ENCODE assay signal across 29 cellular contexts in the genomic region with DNA sequence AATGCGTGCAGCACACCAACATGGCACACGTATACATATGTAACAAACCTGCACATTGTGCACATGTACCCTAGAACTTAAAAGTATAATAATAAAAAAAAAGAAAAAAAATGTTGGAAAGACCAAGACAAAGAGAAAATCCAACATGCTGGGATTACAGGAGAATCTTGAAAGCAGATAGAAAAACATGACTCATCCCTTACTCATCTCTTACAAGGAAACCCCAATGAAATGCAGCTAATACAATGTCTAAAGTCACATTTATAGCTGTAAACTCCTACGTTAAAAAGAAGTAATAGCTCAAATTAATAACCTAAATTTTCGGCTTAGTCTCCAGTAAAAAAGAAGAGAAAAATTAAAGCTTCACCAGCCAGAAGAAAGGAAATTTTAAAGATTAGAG. TPM values are rescaled to one million over a fixed set of nuclear protein-coding genes. Genes with fewer than 3 reads are reported as not detected.
"Had no signal": no experiment of that assay in that cellular context is flagged by ENCODE, and none has a peak within 500 bp of the region (broad histone marks: within the 10 kb centered on the region; RNA-seq: fewer than 3 reads in every experiment).

No MANE protein-coding gene starts in this region.

- H3K27ac ChIP-seq: ascending aorta, brain microvascular endothelial cell, gastroesophageal sphincter, heart left ventricle, neutrophil, pancreas, psoas muscle, right atrium auricular region, spleen, testis, uterus, VCaP had no signal

- H3K27me3 ChIP-seq: ascending aorta, brain microvascular endothelial cell, gastroesophageal sphincter, heart left ventricle, neutrophil, pancreas, right atrium auricular region, spleen, testis, uterus had no signal

- H3K4me3 Mint-ChIP-seq: activated CD4-positive, alpha-beta T cell treated with anti-CD3 and anti-CD28 coated beads, Interleukin-2, amount 10 ng/mL, durations not matched to agents 7 days and 5 days; activated CD8-positive, alpha-beta T cell treated with anti-CD3 and anti-CD28 coated beads for 36 hours; activated T-helper 1 cell treated with anti-CD3 and anti-CD28 coated beads, Interleukin-12 subunit alpha, Interleukin-12 subunit beta, Interleukin-2, Interleukin-4 antibody, amounts not matched to agents 30 ng/mL and 10 ng/mL and 1 ng/mL, durations not matched to agents 14 hours and 24 hours and 36 hours; central memory CD8-positive, alpha-beta T cell; memory B cell; nephron had no signal

- H3K27me3 Mint-ChIP-seq: activated CD4-positive, alpha-beta T cell treated with anti-CD3 and anti-CD28 coated beads, Interleukin-2, amount 10 ng/mL, durations not matched to agents 7 days and 5 days; activated CD8-positive, alpha-beta T cell treated with anti-CD3 and anti-CD28 coated beads for 36 hours; central memory CD8-positive, alpha-beta T cell; memory B cell had no signal

- H3K4me1 Mint-ChIP-seq: activated CD4-positive, alpha-beta T cell treated with anti-CD3 and anti-CD28 coated beads, Interleukin-2, amount 10 ng/mL, durations not matched to agents 7 days and 5 days; central memory CD8-positive, alpha-beta T cell; memory B cell; nephron had no signal

- H3K4me3 ChIP-seq: ascending aorta, gastroesophageal sphincter, heart left ventricle, pancreas, psoas muscle, right atrium auricular region, spleen, testis, uterus had no signal

- DNase-seq: activated CD4-positive, alpha-beta T cell treated with anti-CD3 and anti-CD28 coated beads, Interleukin-2, amount 10 ng/mL, durations not matched to agents 7 days and 5 days; activated CD8-positive, alpha-beta T cell treated with anti-CD3 and anti-CD28 coated beads for 36 hours; activated gamma-delta T cell treated with Interleukin-2 at 50 U/mL for 16 hours; brain microvascular endothelial cell; effector memory CD4-positive, alpha-beta T cell; heart left ventricle; left cardiac atrium; pancreas; psoas muscle; spleen; stimulated activated CD4-positive, alpha-beta T cell treated with anti-CD3 and anti-CD28 coated beads, Interleukin-4, amount 100 ng/mL, for 1 hour; stimulated activated naive CD4-positive, alpha-beta T cell; testis; trophoblast cell; uterus had no signal

- H3K4me1 ChIP-seq: ascending aorta, gastroesophageal sphincter, heart left ventricle, pancreas, psoas muscle, right atrium auricular region, spleen, testis, uterus had no signal

- ATAC-seq: activated CD4-positive, CD25-positive, alpha-beta regulatory T cell treated with anti-CD3 and anti-CD28 coated beads, Interleukin-2, amount 50 U/mL, for 24 hours; activated CD8-positive, alpha-beta T cell treated with anti-CD3 and anti-CD28 coated beads for 36 hours; activated naive CD4-positive, alpha-beta T cell treated with anti-CD3 and anti-CD28 coated beads, Interleukin-2, amount 50 U/mL, for 72 hours; esophagus mucosa; gastroesophageal sphincter; heart left ventricle; left cardiac atrium; pancreas; psoas muscle had no signal

- H3K9me3 ChIP-seq: ascending aorta, gastroesophageal sphincter, heart left ventricle, neutrophil, pancreas, psoas muscle, right atrium auricular region, testis, uterus had no signal

- H3K27ac Mint-ChIP-seq: activated CD4-positive, alpha-beta T cell treated with anti-CD3 and anti-CD28 coated beads, Interleukin-2, amount 10 ng/mL, durations not matched to agents 7 days and 5 days; activated CD8-positive, alpha-beta T cell treated with anti-CD3 and anti-CD28 coated beads for 36 hours; activated naive CD4-positive, alpha-beta T cell treated with anti-CD3 and anti-CD28 coated beads, Interleukin-2, amount 50 U/mL, for 72 hours; activated T-helper 1 cell treated with anti-CD3 and anti-CD28 coated beads, Interleukin-12 subunit alpha, Interleukin-12 subunit beta, Interleukin-2, Interleukin-4 antibody, amounts not matched to agents 30 ng/mL and 10 ng/mL and 1 ng/mL, durations not matched to agents 14 hours and 24 hours and 36 hours; memory B cell; nephron had no signal

- H3K36me3 ChIP-seq: ascending aorta, brain microvascular endothelial cell, gastroesophageal sphincter, heart left ventricle, neutrophil, pancreas, right atrium auricular region, spleen, uterus had no signal

- H3K9me3 Mint-ChIP-seq: activated CD4-positive, alpha-beta T cell treated with anti-CD3 and anti-CD28 coated beads, Interleukin-2, amount 10 ng/mL, durations not matched to agents 7 days and 5 days; activated CD8-positive, alpha-beta T cell treated with anti-CD3 and anti-CD28 coated beads for 36 hours; activated T-helper 1 cell treated with anti-CD3 and anti-CD28 coated beads, Interleukin-12 subunit alpha, Interleukin-12 subunit beta, Interleukin-2, Interleukin-4 antibody, amounts not matched to agents 30 ng/mL and 10 ng/mL and 1 ng/mL, durations not matched to agents 14 hours and 24 hours and 36 hours; central memory CD8-positive, alpha-beta T cell; nephron had no signal

- H3K36me3 Mint-ChIP-seq: activated naive CD4-positive, alpha-beta T cell treated with anti-CD3 and anti-CD28 coated beads, Interleukin-2, amount 50 U/mL, for 72 hours; memory B cell had no signal

RNA-seq across cellular contexts. Expression of a gene that starts 47.5 kb away (rescaled TPM):
- total RNA-seq: activated CD4-positive, alpha-beta T cell treated with anti-CD3 and anti-CD28 coated beads, Interleukin-2, amount 10 ng/mL, durations not matched to agents 7 days and 5 days; activated CD8-positive, alpha-beta T cell treated with anti-CD3 and anti-CD28 coated beads for 36 hours; activated naive CD4-positive, alpha-beta T cell treated with anti-CD3 and anti-CD28 coated beads, Interleukin-2, amount 50 U/mL, for 72 hours; activated T-helper 1 cell treated with anti-CD3 and anti-CD28 coated beads, Interleukin-12 subunit alpha, Interleukin-12 subunit beta, Interleukin-2, Interleukin-4 antibody, amounts not matched to agents 30 ng/mL and 10 ng/mL and 1 ng/mL, durations not matched to agents 14 hours and 24 hours and 36 hours; ascending aorta; dermis microvascular lymphatic vessel endothelial cell; mononuclear cell had no signal
